ENCODE assay signal across 8 cellular contexts in genomic region chr14:105065280-105066228, GRCh38.
A peak's percentile ranks its signal among the peaks of the same experiment; 100 is the strongest.
DNase-seq lines count a peak whose midpoint lies in the region; ATAC-seq and TF ChIP-seq lines count a peak whose summit lies in the region.

A gene with protein sequence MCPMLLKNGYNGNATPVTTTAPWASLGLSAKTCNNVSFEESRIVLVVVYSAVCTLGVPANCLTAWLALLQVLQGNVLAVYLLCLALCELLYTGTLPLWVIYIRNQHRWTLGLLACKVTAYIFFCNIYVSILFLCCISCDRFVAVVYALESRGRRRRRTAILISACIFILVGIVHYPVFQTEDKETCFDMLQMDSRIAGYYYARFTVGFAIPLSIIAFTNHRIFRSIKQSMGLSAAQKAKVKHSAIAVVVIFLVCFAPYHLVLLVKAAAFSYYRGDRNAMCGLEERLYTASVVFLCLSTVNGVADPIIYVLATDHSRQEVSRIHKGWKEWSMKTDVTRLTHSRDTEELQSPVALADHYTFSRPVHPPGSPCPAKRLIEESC (minus strand): TSS chr14:105065430. CDS start chr14:105055420, 10,010 bp downstream.

- no peaks in the 10 kb centered on the region for H3F3A ChIP-seq in Loucy (ENCODE audit: low read depth)

- no peaks in the 10 kb centered on the region for H3K9me3 ChIP-seq in BLaER1
- H3K9me3 ChIP-seq in Loucy (ENCODE audit: insufficient read depth, low read depth, low read length) = no peaks in the 10 kb centered on the region

- H3K36me3 ChIP-seq in BLaER1 (no peaks in the 10 kb centered on the region), Loucy (ENCODE audit: insufficient read depth, low read length) (no peaks in the 10 kb centered on the region)

- peak within 1 kb of the TSS; percentile 96 for H3K27ac ChIP-seq in BLaER1

- TF ChIP-seq CTCF in Loucy (conservative IDR thresholded peaks at IDR 0.05; ENCODE audit: low read length) = no peak

- no peak within 1 kb of the TSS for H2AFZ ChIP-seq in Loucy (ENCODE audit: low read length)

- H3K4me1 ChIP-seq in BLaER1 (peaks cover 97% of the 10 kb centered on the region), Loucy (ENCODE audit: insufficient read depth, low read length, poor library complexity, severe bottlenecking) (peaks cover 52% of the 10 kb centered on the region)

- peaks cover 4% of the 10 kb centered on the region; the same call in 1 of the 2 replicates for H3K79me2 ChIP-seq in Loucy (ENCODE audit: insufficient read depth, low read length)

- DNase-seq in activated CD8-positive, alpha-beta memory T cell treated with anti-CD3 and anti-CD28 coated beads for 1 hour (ENCODE audit: extremely low read depth in 1 of 2, low read depth in 1 of 2) = peak; percentile 71 to 82
- DNase-seq in germinal center (ENCODE audit: low spot score) = peak; percentile 85
- DNase-seq in stimulated activated CD4-positive, alpha-beta T cell treated with anti-CD3 and anti-CD28 coated beads, Interleukin-15, amount 100 ng/mL, for 1 hour (ENCODE audit: low read depth in 1 of 2, low spot score in 1 of 2) = peak; percentile 59 to 79
- no peak for DNase-seq in NCI-H1092 (lab: John Stamatoyannopoulos, UW)
- no peak for DNase-seq in COLO829 (ENCODE audit: low spot score)

- H4K20me1 ChIP-seq in BLaER1 = peaks cover 16% of the 10 kb centered on the region; the same call in 1 of the 2 replicates
- no peaks in the 10 kb centered on the region for H4K20me1 ChIP-seq in Loucy (ENCODE audit: insufficient read depth, low read length, poor library complexity, severe bottlenecking)

- H3K9me2 ChIP-seq in Loucy (replicated peaks; ENCODE audit: low read depth, low read length) = no peaks in the 10 kb centered on the region

- H3K4me2 ChIP-seq in BLaER1 (peak within 1 kb of the TSS; percentile 100), Loucy (ENCODE audit: low read depth, low read length, poor library complexity, severe bottlenecking) (peak within 1 kb of the TSS; percentile 82)

- H3K27me3 ChIP-seq in BLaER1 = no peaks in the 10 kb centered on the region
- H3K27me3 ChIP-seq in Loucy (ENCODE audit: insufficient read depth, low read length, poor library complexity, severe bottlenecking) = no peaks in the 10 kb centered on the region

- peak within 1 kb of the TSS; percentile 88 for H3K9ac ChIP-seq in BLaER1
- H3K9ac ChIP-seq in Loucy (ENCODE audit: low read depth, low read length, poor library complexity, severe bottlenecking) = peak within 1 kb of the TSS; percentile 72

- H3K4me3 ChIP-seq in BLaER1 (peak within 1 kb of the TSS; percentile 76), Loucy (ENCODE audit: low read length, poor library complexity, severe bottlenecking) (peak within 1 kb of the TSS; percentile 65)

- ATAC-seq in GM21423 (IDR thresholded peaks at IDR 0.05; ENCODE audit: unreplicated experiment) = peak; percentile 44

Comparison
In these comparisons a context has a peak if more than half of its experiments do, and no peak if none do; other contexts are left out.
1. DNase-seq: peak in activated CD8-positive, alpha-beta memory T cell treated with anti-CD3 and anti-CD28 coated beads for 1 hour (2 of 2), germinal center (single experiment) and stimulated activated CD4-positive, alpha-beta T cell treated with anti-CD3 and anti-CD28 coated beads, Interleukin-15, amount 100 ng/mL, for 1 hour (2 of 2); none in NCI-H1092 (single experiment) and COLO829 (single experiment).